In the genomic region with DNA sequence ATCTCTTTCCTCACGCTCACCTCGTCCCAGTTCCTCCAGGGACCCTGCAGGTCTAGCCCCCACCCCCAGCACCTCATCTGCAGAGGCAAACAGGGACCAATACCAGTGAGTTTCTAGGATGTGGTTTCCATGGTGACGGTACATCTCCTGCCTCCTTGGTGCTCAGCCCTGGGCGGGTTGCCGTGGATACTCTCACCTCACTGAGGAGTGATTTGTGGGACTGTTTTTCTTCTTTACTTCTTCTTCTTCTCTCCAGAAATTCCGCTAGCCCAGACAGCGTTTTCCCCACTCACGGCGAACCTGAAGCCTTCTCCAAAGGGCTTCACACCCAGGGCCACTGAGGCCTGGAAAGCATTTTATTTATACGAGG, we compare ENCODE assay signal across 16 cellular contexts. TPM values are rescaled to one million over a fixed set of nuclear protein-coding genes. Genes with fewer than 3 reads are reported as not detected.
DNase-seq lines count a peak whose midpoint lies in the region; ATAC-seq and TF ChIP-seq lines count a peak whose summit lies in the region.
"Had no signal": no experiment of that assay in that cellular context is flagged by ENCODE, and none has a peak within 500 bp of the region (broad histone marks: within the 10 kb centered on the region; RNA-seq: fewer than 3 reads in every experiment).

No MANE protein-coding gene starts in this region.

- H3K36me3 ChIP-seq in RWPE2 (ENCODE audit: low read depth) (no peaks in the 10 kb centered on the region), spleen (no peaks in the 10 kb centered on the region), prostate gland (no peaks in the 10 kb centered on the region)
- H3K36me3 ChIP-seq: pancreas, SJCRH30, tibial artery had no signal

- intact Hi-C loops in spleen (cut with DNase I; ENCODE audit: low total_unique reads) = loop anchor here (10.0 kb wide), 2 partner anchors 220 to 270 kb away; no protein-coding TSS in a partner anchor
- intact Hi-C loops in prostate gland (cut with DNase I) = loop anchor here (2.0 kb wide), 1 partner anchor 270 kb away; no protein-coding TSS in a partner anchor

- TF ChIP-seq POLR2A in spleen (IDR thresholded peaks at IDR 0.05) = no peak
- TF ChIP-seq POLR2A in prostate gland (IDR thresholded peaks at IDR 0.05) = no peak

- TF ChIP-seq CTCF in RWPE2 (IDR thresholded peaks at IDR 0.05; ENCODE audit: poor library complexity, severe bottlenecking) (no peak), spleen (IDR thresholded peaks at IDR 0.05 in 8 of 11, conservative IDR thresholded peaks at IDR 0.05 in 3 of 11) (no peak), prostate gland (IDR thresholded peaks at IDR 0.05) (no peak)

- H3K27ac ChIP-seq in RWPE2 (ENCODE audit: poor library complexity, severe bottlenecking) (no peak overlapping the region), spleen (no peak overlapping the region), prostate gland (no peak overlapping the region)
- H3K27ac ChIP-seq: pancreas, SJCRH30, tibial artery had no signal

- 90 to 94% (median 93%) methylated on average over 10 of the region's 10 CpGs for WGBS in spleen, 5 donors
- WGBS in prostate gland = 95% methylated on average over 10 of the region's 10 CpGs

- H3K9me3 ChIP-seq in RWPE2 (ENCODE audit: severe bottlenecking) = no peaks in the 10 kb centered on the region
- H3K9me3 ChIP-seq in spleen = no peaks in the 10 kb centered on the region
- H3K9me3 ChIP-seq in prostate gland = no peaks in the 10 kb centered on the region
- H3K9me3 ChIP-seq: pancreas, SJCRH30, tibial artery had no signal

- H3K4me3 ChIP-seq in RWPE2 (ENCODE audit: severe bottlenecking) (no peak overlapping the region), spleen (no peak overlapping the region), prostate gland (no peak overlapping the region)
- H3K4me3 ChIP-seq: pancreas, SJCRH30, tibial artery had no signal

- H3K27me3 ChIP-seq in RWPE2 (ENCODE audit: insufficient read depth, poor library complexity, severe bottlenecking) (no peaks in the 10 kb centered on the region), spleen (replicated peaks in 1 of 7) (peaks cover 0 to 42% (median 0%) of the 10 kb centered on the region in 7 donors), prostate gland (replicated peaks; ENCODE audit: insufficient read depth) (no peaks in the 10 kb centered on the region)
- H3K27me3 ChIP-seq: pancreas, SJCRH30 had no signal

- H3K4me1 ChIP-seq in RWPE2 (ENCODE audit: insufficient read depth, poor library complexity, severe bottlenecking) = peaks cover 4% of the 10 kb centered on the region
- H3K4me1 ChIP-seq in spleen = no peaks in the 10 kb centered on the region
- H3K4me1 ChIP-seq in prostate gland (replicated peaks) = no peaks in the 10 kb centered on the region
- H3K4me1 ChIP-seq: pancreas, SJCRH30 had no signal

- ATAC-seq in RWPE2 (ENCODE audit: low read depth) (no peak), HG02763 (IDR thresholded peaks at IDR 0.05; ENCODE audit: unreplicated experiment) (no peak), HG03354 (IDR thresholded peaks at IDR 0.05; ENCODE audit: poor library complexity, severe bottlenecking, unreplicated experiment) (no peak)

- DNase-seq in RWPE2 (ENCODE audit: low spot score) (peak; percentile 17), cerebellum (ENCODE audit: low spot score) (peak; percentile 66), middle frontal gyrus (ENCODE audit: extremely low spot score, low spot score) (peak; percentile 22), spleen (peak; percentile 44), prostate gland (ENCODE audit: low spot score) (no peak)
- DNase-seq: activated CD4-positive, alpha-beta T cell treated with anti-CD3 and anti-CD28 coated beads for 4 hours; activated gamma-delta T cell treated with Interleukin-2 at 50 U/mL for 16 hours; activated T-cell treated with anti-CD3 and anti-CD28 coated beads, Interleukin-2, amount 50 U/mL, for 1 hour; NCI-H524 treated with DMSO at 0.1 percent for 48 hours had no signal

RNA-seq across cellular contexts. Expression of a gene that starts 15.2 kb away (rescaled TPM):
- total RNA-seq in cerebellum (11.3 TPM), spleen (1 to 10 TPM in 6 of 7 donors, under 1 TPM in 1; 0.77 to 2.8 (median 1.8) TPM), prostate gland (10 to 100 TPM in 1 of 2 donors, 1 to 10 TPM in 1; 6.8 to 13.4 TPM)
- 1 to 10 TPM; 1.6 to 3.2 (median 1.7) TPM for polyA plus RNA-seq in spleen
- total RNA-seq: dermis blood vessel endothelial cell, endothelial cell of umbilical vein had no signal
